Comparison of ENCODE assay signal across 1 cellular context in the genomic region with DNA sequence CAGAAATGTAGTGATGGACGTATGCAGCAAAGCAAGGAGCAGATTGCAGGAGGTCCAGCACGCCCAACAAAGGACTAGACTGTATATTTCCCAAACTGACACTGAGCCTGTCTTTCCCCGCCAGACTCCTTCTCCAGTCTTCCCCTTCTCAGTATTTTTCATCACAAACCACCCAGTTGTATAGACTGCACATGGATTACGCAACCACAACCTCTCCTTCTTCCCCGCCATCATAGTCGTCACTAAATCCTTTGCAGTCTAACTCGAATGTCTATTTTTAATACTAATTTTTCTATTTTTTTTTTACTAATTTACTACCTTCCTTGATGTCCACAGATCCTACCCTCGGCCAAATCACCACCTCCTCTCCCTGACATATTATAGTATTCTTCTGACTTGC.
TF ChIP-seq lines count a peak whose summit lies in the region.

No MANE protein-coding gene starts in this region.

TF ChIP-seq in H1, 55 proteins besides CTCF, POLR2A, EP300 and RAD21 (continued from another document):
- TF ChIP-seq JUN (IDR thresholded peaks at IDR 0.05; ENCODE audit: low read depth, low read length) = no peak
- no peak for TF ChIP-seq SP1 (IDR thresholded peaks at IDR 0.05; ENCODE audit: low read depth, low read length)
